1 cellular context compared by ENCODE assay signal in genomic region chr22:41446639-41447434, GRCh38.
TF ChIP-seq lines count a peak whose summit lies in the region.

A gene with protein sequence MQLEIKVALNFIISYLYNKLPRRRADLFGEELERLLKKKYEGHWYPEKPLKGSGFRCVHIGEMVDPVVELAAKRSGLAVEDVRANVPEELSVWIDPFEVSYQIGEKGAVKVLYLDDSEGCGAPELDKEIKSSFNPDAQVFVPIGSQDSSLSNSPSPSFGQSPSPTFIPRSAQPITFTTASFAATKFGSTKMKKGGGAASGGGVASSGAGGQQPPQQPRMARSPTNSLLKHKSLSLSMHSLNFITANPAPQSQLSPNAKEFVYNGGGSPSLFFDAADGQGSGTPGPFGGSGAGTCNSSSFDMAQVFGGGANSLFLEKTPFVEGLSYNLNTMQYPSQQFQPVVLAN (minus strand): TSS chr22:41446801. CDS start chr22:41437345, 9,456 bp downstream.

TF ChIP-seq in HepG2, 621 proteins besides CTCF, POLR2A, EP300 and RAD21 (continued from another document):
- 0 out of 2 replicates have a peak, but pooled peaks have one; percentile 22 for TF ChIP-seq NFIB (CRISPR knock-in tag; IDR thresholded peaks at IDR 0.05; ENCODE audit: borderline replicate concordance)
- TF ChIP-seq PHB2 (IDR thresholded peaks at IDR 0.05; ENCODE audit: partially characterized antibody), result no peak
- TF ChIP-seq PITX1 (CRISPR knock-in tag; IDR thresholded peaks at IDR 0.05), result peak; percentile 80; the same call in 1 of the 2 replicates
- TF ChIP-seq ZIK1 (CRISPR knock-in tag; IDR thresholded peaks at IDR 0.05; ENCODE audit: borderline replicate concordance, low read depth), result peak; percentile 91
- TF ChIP-seq ZNF598 (CRISPR knock-in tag; IDR thresholded peaks at IDR 0.05; ENCODE audit: borderline replicate concordance), result 0 out of 2 replicates have a peak, but pooled peaks have one; percentile 17
